27 cellular contexts compared by ENCODE assay signal in the genomic region with DNA sequence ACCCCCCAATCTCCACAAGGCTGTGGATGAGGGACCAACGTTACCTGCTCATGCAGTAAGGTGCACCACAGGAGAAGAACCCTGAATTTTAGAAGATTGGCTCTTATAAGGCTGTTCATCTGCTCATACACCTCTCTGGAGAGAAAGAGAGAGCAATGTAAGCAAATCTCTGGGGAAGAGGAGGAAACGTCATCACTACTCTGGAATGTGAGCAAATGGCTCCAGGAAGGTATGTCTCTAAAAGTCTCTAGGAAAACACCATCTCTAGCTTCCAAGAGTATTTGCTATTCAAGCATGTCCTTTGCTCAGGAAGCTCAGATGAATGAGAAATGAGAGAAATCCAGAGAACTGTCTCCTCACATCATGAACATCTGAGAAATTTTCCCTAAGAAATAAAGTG.
DNase-seq lines count a peak whose midpoint lies in the region; ATAC-seq and TF ChIP-seq lines count a peak whose summit lies in the region.
"Had no signal": no experiment of that assay in that cellular context is flagged by ENCODE, and none has a peak within 500 bp of the region (broad histone marks: within the 10 kb centered on the region; RNA-seq: fewer than 3 reads in every experiment).

No MANE protein-coding gene starts in this region.

- H3K9me3 Mint-ChIP-seq in WTC11 = peaks cover 16% of the 10 kb centered on the region
- H3K9me3 Mint-ChIP-seq: activated T-cell treated with anti-CD3 and anti-CD28 coated beads, Interleukin-2, amount 50 U/mL, for 72 hours; immature natural killer cell; natural killer cell treated with Interleukin-12 subunit alpha and Interleukin-12 subunit beta and Interleukin-15 and Interleukin-18, amount 100 ng/mL, for 72 hours had no signal

- H3K27ac Mint-ChIP-seq in WTC11 = no peak overlapping the region
- H3K27ac Mint-ChIP-seq: activated B cell treated with CpG ODN at 0.5 μM for 24 hours; activated T-cell treated with anti-CD3 and anti-CD28 coated beads, Interleukin-2, amount 50 U/mL, for 72 hours; immature natural killer cell; natural killer cell treated with Interleukin-12 subunit alpha and Interleukin-12 subunit beta and Interleukin-15 and Interleukin-18, amount 100 ng/mL, for 72 hours had no signal

- no peaks in the 10 kb centered on the region for H3K27me3 Mint-ChIP-seq in WTC11 (ENCODE audit: low read depth)

- no peaks in the 10 kb centered on the region for H3K9me3 ChIP-seq in ascending aorta
- H3K9me3 ChIP-seq: body of pancreas, mucosa of descending colon, tibial artery had no signal

- no peak for TF ChIP-seq CTCF in WTC11 (IDR thresholded peaks at IDR 0.05)
- TF ChIP-seq CTCF in ascending aorta (IDR thresholded peaks at IDR 0.05) = no peak
- TF ChIP-seq CTCF in RWPE1 (conservative IDR thresholded peaks at IDR 0.05; ENCODE audit: low read depth) = no peak
- TF ChIP-seq CTCF in GM10266 (IDR thresholded peaks at IDR 0.05; ENCODE audit: control insufficient read depth, insufficient read depth, low read depth, missing control alignments) = no peak

- H3K4me3 ChIP-seq in ascending aorta = no peak overlapping the region
- H3K4me3 ChIP-seq: BLaER1 treated with 17β-estradiol and CSF1 and Interleukin-3, amounts not matched to agents 10 nM and 100 nM; body of pancreas; hepatocyte; mucosa of descending colon; smooth muscle cell; tibial artery had no signal

- CTCF ChIA-PET in WTC11 (lab: Charles Lee) (no interaction called here), RWPE1 (lab: Yijun Ruan, JAX) (no interaction called here)

- no peak overlapping the region for H3K4me3 Mint-ChIP-seq in WTC11
- H3K4me3 Mint-ChIP-seq: activated B cell treated with CpG ODN at 0.5 μM for 24 hours; activated T-cell treated with anti-CD3 and anti-CD28 coated beads, Interleukin-2, amount 50 U/mL, for 72 hours; immature natural killer cell; natural killer cell treated with Interleukin-12 subunit alpha and Interleukin-12 subunit beta and Interleukin-15 and Interleukin-18, amount 100 ng/mL, for 72 hours had no signal

- no peaks in the 10 kb centered on the region for H3K4me1 ChIP-seq in ascending aorta
- H3K4me1 ChIP-seq: body of pancreas had no signal

- POLR2A ChIA-PET in WTC11 (lab: Charles Lee) (no interaction called here), RWPE1 (lab: Yijun Ruan, JAX; ENCODE audit: low non-redundant PET) (no interaction called here)

- DNase-seq in EH (ENCODE audit: low read depth) (peak; percentile 51), WTC11 (ENCODE audit: low spot score) (no peak), hepatic stellate cell (ENCODE audit: low spot score) (peak; percentile 12), pulmonary artery endothelial cell (ENCODE audit: low read depth, low spot score) (peak; percentile 8), ascending aorta (ENCODE audit: low spot score in 2 of 2) (no peak), RWPE1 (ENCODE audit: low spot score) (no peak), GM10266 (ENCODE audit: extremely low spot score) (no peak)
- DNase-seq: activated B cell treated with CpG ODN at 0.5 μM for 24 hours; activated naive CD4-positive, alpha-beta T cell; activated T-cell treated with anti-CD3 and anti-CD28 coated beads, Interleukin-2, amount 50 U/mL, for 72 hours; body of pancreas; Calu3; effector CD4-positive, alpha-beta T cell; foreskin melanocyte; immature natural killer cell; mucosa of descending colon; NCI-H1092; NCI-H187; NCI-H2171; NCI-H524; retina; tibial artery had no signal

- intact Hi-C loops in ascending aorta (cut with DNase I) = no loop called here

- no peaks in the 10 kb centered on the region for H3K4me1 Mint-ChIP-seq in WTC11
- H3K4me1 Mint-ChIP-seq: activated B cell treated with CpG ODN at 0.5 μM for 24 hours had no signal

- peaks cover 4% of the 10 kb centered on the region for H3K36me3 Mint-ChIP-seq in WTC11
- H3K36me3 Mint-ChIP-seq: immature natural killer cell; natural killer cell treated with Interleukin-12 subunit alpha and Interleukin-12 subunit beta and Interleukin-15 and Interleukin-18, amount 100 ng/mL, for 72 hours had no signal

- H3K36me3 ChIP-seq in ascending aorta = no peaks in the 10 kb centered on the region
- H3K36me3 ChIP-seq: BLaER1 treated with 17β-estradiol and CSF1 and Interleukin-3, amounts not matched to agents 10 nM and 100 nM; tibial artery had no signal

- no peak overlapping the region for H3K27ac ChIP-seq in ascending aorta
- no peak overlapping the region for H3K27ac ChIP-seq in RWPE1
- H3K27ac ChIP-seq: BLaER1 treated with 17β-estradiol and CSF1 and Interleukin-3, amounts not matched to agents 10 nM and 100 nM; body of pancreas; hepatocyte; tibial artery had no signal

- ATAC-seq in WTC11 = peak; percentile 24; the same call in 1 of the 2 replicates
- ATAC-seq: activated T-cell treated with anti-CD3 and anti-CD28 coated beads, Interleukin-2, amount 50 U/mL, for 72 hours; body of pancreas; mucosa of descending colon; natural killer cell treated with Interleukin-12 subunit alpha and Interleukin-12 subunit beta and Interleukin-15 and Interleukin-18, amount 100 ng/mL, for 72 hours; Panc1 had no signal

- H3K27me3 ChIP-seq in ascending aorta = no peaks in the 10 kb centered on the region
- H3K27me3 ChIP-seq: BLaER1 treated with 17β-estradiol and CSF1 and Interleukin-3, amounts not matched to agents 10 nM and 100 nM; body of pancreas; hepatocyte; tibial artery had no signal

TF ChIP-seq in WTC11, 78 proteins besides CTCF, POLR2A, EP300 and RAD21 (continues in another document):
- TF ChIP-seq ATF1 (CRISPR knock-in tag; IDR thresholded peaks at IDR 0.05) = no peak
- no peak for TF ChIP-seq EMX1 (CRISPR knock-in tag; IDR thresholded peaks at IDR 0.05)
- TF ChIP-seq, protein P1, sequence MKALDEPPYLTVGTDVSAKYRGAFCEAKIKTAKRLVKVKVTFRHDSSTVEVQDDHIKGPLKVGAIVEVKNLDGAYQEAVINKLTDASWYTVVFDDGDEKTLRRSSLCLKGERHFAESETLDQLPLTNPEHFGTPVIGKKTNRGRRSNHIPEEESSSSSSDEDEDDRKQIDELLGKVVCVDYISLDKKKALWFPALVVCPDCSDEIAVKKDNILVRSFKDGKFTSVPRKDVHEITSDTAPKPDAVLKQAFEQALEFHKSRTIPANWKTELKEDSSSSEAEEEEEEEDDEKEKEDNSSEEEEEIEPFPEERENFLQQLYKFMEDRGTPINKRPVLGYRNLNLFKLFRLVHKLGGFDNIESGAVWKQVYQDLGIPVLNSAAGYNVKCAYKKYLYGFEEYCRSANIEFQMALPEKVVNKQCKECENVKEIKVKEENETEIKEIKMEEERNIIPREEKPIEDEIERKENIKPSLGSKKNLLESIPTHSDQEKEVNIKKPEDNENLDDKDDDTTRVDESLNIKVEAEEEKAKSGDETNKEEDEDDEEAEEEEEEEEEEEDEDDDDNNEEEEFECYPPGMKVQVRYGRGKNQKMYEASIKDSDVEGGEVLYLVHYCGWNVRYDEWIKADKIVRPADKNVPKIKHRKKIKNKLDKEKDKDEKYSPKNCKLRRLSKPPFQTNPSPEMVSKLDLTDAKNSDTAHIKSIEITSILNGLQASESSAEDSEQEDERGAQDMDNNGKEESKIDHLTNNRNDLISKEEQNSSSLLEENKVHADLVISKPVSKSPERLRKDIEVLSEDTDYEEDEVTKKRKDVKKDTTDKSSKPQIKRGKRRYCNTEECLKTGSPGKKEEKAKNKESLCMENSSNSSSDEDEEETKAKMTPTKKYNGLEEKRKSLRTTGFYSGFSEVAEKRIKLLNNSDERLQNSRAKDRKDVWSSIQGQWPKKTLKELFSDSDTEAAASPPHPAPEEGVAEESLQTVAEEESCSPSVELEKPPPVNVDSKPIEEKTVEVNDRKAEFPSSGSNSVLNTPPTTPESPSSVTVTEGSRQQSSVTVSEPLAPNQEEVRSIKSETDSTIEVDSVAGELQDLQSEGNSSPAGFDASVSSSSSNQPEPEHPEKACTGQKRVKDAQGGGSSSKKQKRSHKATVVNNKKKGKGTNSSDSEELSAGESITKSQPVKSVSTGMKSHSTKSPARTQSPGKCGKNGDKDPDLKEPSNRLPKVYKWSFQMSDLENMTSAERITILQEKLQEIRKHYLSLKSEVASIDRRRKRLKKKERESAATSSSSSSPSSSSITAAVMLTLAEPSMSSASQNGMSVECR (CRISPR knock-in tag; IDR thresholded peaks at IDR 0.05; ENCODE audit: borderline replicate concordance) = no peak
- no peak for TF ChIP-seq FOXK1 (CRISPR knock-in tag; IDR thresholded peaks at IDR 0.05)
- TF ChIP-seq, protein P2, sequence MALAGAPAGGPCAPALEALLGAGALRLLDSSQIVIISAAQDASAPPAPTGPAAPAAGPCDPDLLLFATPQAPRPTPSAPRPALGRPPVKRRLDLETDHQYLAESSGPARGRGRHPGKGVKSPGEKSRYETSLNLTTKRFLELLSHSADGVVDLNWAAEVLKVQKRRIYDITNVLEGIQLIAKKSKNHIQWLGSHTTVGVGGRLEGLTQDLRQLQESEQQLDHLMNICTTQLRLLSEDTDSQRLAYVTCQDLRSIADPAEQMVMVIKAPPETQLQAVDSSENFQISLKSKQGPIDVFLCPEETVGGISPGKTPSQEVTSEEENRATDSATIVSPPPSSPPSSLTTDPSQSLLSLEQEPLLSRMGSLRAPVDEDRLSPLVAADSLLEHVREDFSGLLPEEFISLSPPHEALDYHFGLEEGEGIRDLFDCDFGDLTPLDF (CRISPR knock-in tag; IDR thresholded peaks at IDR 0.05) = no peak
- TF ChIP-seq ZNF138 (CRISPR knock-in tag; conservative IDR thresholded peaks at IDR 0.05) = no peak
- no peak for TF ChIP-seq SMAD4 (CRISPR knock-in tag; IDR thresholded peaks at IDR 0.05)
- TF ChIP-seq, protein P3, sequence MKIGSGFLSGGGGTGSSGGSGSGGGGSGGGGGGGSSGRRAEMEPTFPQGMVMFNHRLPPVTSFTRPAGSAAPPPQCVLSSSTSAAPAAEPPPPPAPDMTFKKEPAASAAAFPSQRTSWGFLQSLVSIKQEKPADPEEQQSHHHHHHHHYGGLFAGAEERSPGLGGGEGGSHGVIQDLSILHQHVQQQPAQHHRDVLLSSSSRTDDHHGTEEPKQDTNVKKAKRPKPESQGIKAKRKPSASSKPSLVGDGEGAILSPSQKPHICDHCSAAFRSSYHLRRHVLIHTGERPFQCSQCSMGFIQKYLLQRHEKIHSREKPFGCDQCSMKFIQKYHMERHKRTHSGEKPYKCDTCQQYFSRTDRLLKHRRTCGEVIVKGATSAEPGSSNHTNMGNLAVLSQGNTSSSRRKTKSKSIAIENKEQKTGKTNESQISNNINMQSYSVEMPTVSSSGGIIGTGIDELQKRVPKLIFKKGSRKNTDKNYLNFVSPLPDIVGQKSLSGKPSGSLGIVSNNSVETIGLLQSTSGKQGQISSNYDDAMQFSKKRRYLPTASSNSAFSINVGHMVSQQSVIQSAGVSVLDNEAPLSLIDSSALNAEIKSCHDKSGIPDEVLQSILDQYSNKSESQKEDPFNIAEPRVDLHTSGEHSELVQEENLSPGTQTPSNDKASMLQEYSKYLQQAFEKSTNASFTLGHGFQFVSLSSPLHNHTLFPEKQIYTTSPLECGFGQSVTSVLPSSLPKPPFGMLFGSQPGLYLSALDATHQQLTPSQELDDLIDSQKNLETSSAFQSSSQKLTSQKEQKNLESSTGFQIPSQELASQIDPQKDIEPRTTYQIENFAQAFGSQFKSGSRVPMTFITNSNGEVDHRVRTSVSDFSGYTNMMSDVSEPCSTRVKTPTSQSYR (CRISPR knock-in tag; IDR thresholded peaks at IDR 0.05) = no peak
- no peak for TF ChIP-seq SOX15 (CRISPR knock-in tag; IDR thresholded peaks at IDR 0.05)
- TF ChIP-seq ZNF121 (CRISPR knock-in tag; IDR thresholded peaks at IDR 0.05) = no peak
- no peak for TF ChIP-seq JUN (CRISPR knock-in tag; IDR thresholded peaks at IDR 0.05)

Comparison
In these comparisons a context has a peak if more than half of its experiments do, and no peak if none do; other contexts are left out.
1. DNase-seq: peak in EH (single experiment), hepatic stellate cell (single experiment) and pulmonary artery endothelial cell (single experiment); none in WTC11 (single experiment), ascending aorta (0 of 2), RWPE1 (single experiment) and GM10266 (single experiment).